Comparison of ENCODE assay signal across 27 cellular contexts in genomic region chr15:29233566-29233965, GRCh38. TPM values are rescaled to one million over a fixed set of nuclear protein-coding genes. Genes with fewer than 3 reads are reported as not detected.
DNase-seq lines count a peak whose midpoint lies in the region; ATAC-seq and TF ChIP-seq lines count a peak whose summit lies in the region.
"Had no signal": no experiment of that assay in that cellular context is flagged by ENCODE, and none has a peak within 500 bp of the region (broad histone marks: within the 10 kb centered on the region; RNA-seq: fewer than 3 reads in every experiment).

No MANE protein-coding gene starts in this region.

- H3K27me3 ChIP-seq in left ventricle myocardium inferior (ENCODE audit: low read depth) (peaks cover 26% of the 10 kb centered on the region), MM.1S (replicated peaks; ENCODE audit: insufficient read depth, low read length) (no peaks in the 10 kb centered on the region)
- H3K27me3 ChIP-seq: BLaER1, breast epithelium, Peyer's patch, tibial nerve had no signal

- H3K27ac ChIP-seq in left ventricle myocardium inferior (replicated peaks) (no peak overlapping the region), MM.1S (ENCODE audit: low read length) (no peak overlapping the region)
- H3K27ac ChIP-seq: BLaER1, breast epithelium, lower lobe of right lung, Peyer's patch, SJSA1, tibial nerve had no signal

- ATAC-seq in HG03469 (IDR thresholded peaks at IDR 0.05; ENCODE audit: unreplicated experiment): no peak
- ATAC-seq: activated naive CD4-positive, alpha-beta T cell treated with anti-CD3 and anti-CD28 coated beads, Interleukin-2, amount 50 U/mL, for 72 hours; lower lobe of right lung; naive thymus-derived CD8-positive, alpha-beta T cell had no signal

- H3K4me2 ChIP-seq in MM.1S (ENCODE audit: low read depth, low read length): no peak overlapping the region
- H3K4me2 ChIP-seq: BLaER1 had no signal

- H3K36me3 ChIP-seq in left ventricle myocardium inferior: no peaks in the 10 kb centered on the region
- no peaks in the 10 kb centered on the region for H3K36me3 ChIP-seq in MM.1S (replicated peaks; ENCODE audit: insufficient read depth, low read length)
- H3K36me3 ChIP-seq: BLaER1, breast epithelium, lower lobe of right lung, Peyer's patch, SJSA1, tibial nerve had no signal

- no peak overlapping the region for H2AFZ ChIP-seq in MM.1S (ENCODE audit: low read length)

- intact Hi-C loops in left ventricle myocardium inferior (cut with micrococcal nuclease): no loop called here

- no peaks in the 10 kb centered on the region for H3K4me1 ChIP-seq in left ventricle myocardium inferior
- H3K4me1 ChIP-seq in MM.1S (ENCODE audit: low read length): no peaks in the 10 kb centered on the region
- H3K4me1 ChIP-seq: BLaER1, breast epithelium, lower lobe of right lung, Peyer's patch, SJSA1, tibial nerve had no signal

- DNase-seq in Daoy (ENCODE audit: low read depth) (peak; percentile 41), M059J (ENCODE audit: low read depth) (peak; percentile 46), epithelial cell of proximal tubule (ENCODE audit: low read depth) (peak; percentile 42), non-pigmented ciliary epithelial cell (ENCODE audit: low read depth) (peak; percentile 13), left ventricle myocardium inferior (no peak), MM.1S (no peak), GOT3 (lab: John Stamatoyannopoulos, UW) (no peak)
- DNase-seq: activated B cell treated with CpG ODN at 0.5 μM for 24 hours; activated CD4-positive, alpha-beta T cell treated with anti-CD3 and anti-CD28 coated beads, Interleukin-2, amount 10 ng/mL, durations not matched to agents 7 days and 5 days; activated effector memory CD4-positive, alpha-beta T cell treated with Interleukin-2 at 50 U/mL for 16 hours; KG1; lower lobe of right lung; naive thymus-derived CD8-positive, alpha-beta T cell; NCI-H1417; NCI-H2029 treated with DMSO at 0.1 percent for 48 hours; NCI-H345; NCI-H748 treated with DMSO at 0.1 percent for 48 hours; nucleus accumbens; Peyer's patch; stimulated activated CD4-positive, alpha-beta T cell treated with anti-CD3 and anti-CD28 coated beads, Interleukin-4, amount 100 ng/mL, for 24 hours; T-helper 1 cell had no signal

- TF ChIP-seq CTCF in epithelial cell of proximal tubule (conservative IDR thresholded peaks at IDR 0.05; ENCODE audit: low read depth, low read length) (no peak), left ventricle myocardium inferior (IDR thresholded peaks at IDR 0.05; ENCODE audit: borderline replicate concordance) (no peak), MM.1S (IDR thresholded peaks at IDR 0.05; ENCODE audit: low read length) (no peak)

- H3K79me2 ChIP-seq in MM.1S (ENCODE audit: low read length): no peaks in the 10 kb centered on the region

- no peaks in the 10 kb centered on the region for H3F3A ChIP-seq in MM.1S (ENCODE audit: insufficient read depth, low read length)

- no peaks in the 10 kb centered on the region for H4K20me1 ChIP-seq in MM.1S (ENCODE audit: insufficient read depth, low read length)
- H4K20me1 ChIP-seq: BLaER1 had no signal

- H3K9me2 ChIP-seq in MM.1S (replicated peaks; ENCODE audit: insufficient read depth, low read length): no peaks in the 10 kb centered on the region

- H3K4me3 ChIP-seq in epithelial cell of proximal tubule (ENCODE audit: low read depth, low read length) (no peak overlapping the region), left ventricle myocardium inferior (no peak overlapping the region), MM.1S (ENCODE audit: low read length) (no peak overlapping the region)
- H3K4me3 ChIP-seq: BLaER1, breast epithelium, lower lobe of right lung, Peyer's patch, SJSA1, tibial nerve had no signal

- H3K9ac ChIP-seq in MM.1S (ENCODE audit: low read length): no peak overlapping the region
- H3K9ac ChIP-seq: BLaER1 had no signal

- peaks cover 19% of the 10 kb centered on the region for H3K9me3 ChIP-seq in left ventricle myocardium inferior (replicated peaks)
- H3K9me3 ChIP-seq in MM.1S (replicated peaks; ENCODE audit: insufficient read depth, low read length): no peaks in the 10 kb centered on the region
- H3K9me3 ChIP-seq: Peyer's patch had no signal

RNA-seq across cellular contexts. Expression of gene NSMCE3, which starts 36.1 kb away (rescaled TPM):
- total RNA-seq in Daoy (2014; rRNA removed; shearing (Covaris generic)): 10.9 and 13.8 TPM in 2 replicates
- 11.8 and 13.5 TPM in 2 replicates for total RNA-seq in M059J (2014; rRNA removed; shearing (Covaris generic))
- total RNA-seq in epithelial cell of proximal tubule (8.1 and 14.9 TPM in 2 replicates), left ventricle myocardium inferior (6.8 TPM)

Comparison
In these comparisons a context has a peak if more than half of its experiments do, and no peak if none do; other contexts are left out.
1. DNase-seq: peak in Daoy (single experiment), M059J (single experiment), epithelial cell of proximal tubule (single experiment) and non-pigmented ciliary epithelial cell (single experiment); none in left ventricle myocardium inferior (single experiment), MM.1S (single experiment) and GOT3 (single experiment).